28 cellular contexts compared by ENCODE assay signal in genomic region chr1:49294539-49294938, GRCh38.
"Had no signal": no experiment of that assay in that cellular context is flagged by ENCODE, and none has a peak within 500 bp of the region (broad histone marks: within the 10 kb centered on the region; RNA-seq: fewer than 3 reads in every experiment).

No MANE protein-coding gene starts in this region.

- H3K4me3 Mint-ChIP-seq: activated B cell treated with CpG ODN at 0.5 μM for 24 hours; activated CD4-positive, alpha-beta T cell treated with anti-CD3 and anti-CD28 coated beads, Interleukin-2, amount 10 ng/mL, durations not matched to agents 7 days and 5 days; activated CD8-positive, alpha-beta memory T cell treated with anti-CD3 and anti-CD28 coated beads, Interleukin-2, amount 10 ng/mL, durations not matched to agents 7 days and 5 days; activated CD8-positive, alpha-beta T cell treated with anti-CD3 and anti-CD28 coated beads for 36 hours; activated naive CD4-positive, alpha-beta T cell treated with anti-CD3 and anti-CD28 coated beads, Interleukin-2, amount 10 ng/mL, durations not matched to agents 7 days and 5 days; activated naive CD4-positive, alpha-beta T cell treated with anti-CD3 and anti-CD28 coated beads, Interleukin-2, amount 50 U/mL, for 24 hours; activated naive CD8-positive, alpha-beta T cell; activated naive CD8-positive, alpha-beta T cell treated with anti-CD3 and anti-CD28 coated beads, Interleukin-2, amount 10 ng/mL, durations not matched to agents 7 days and 5 days; activated naive CD8-positive, alpha-beta T cell treated with anti-CD3 and anti-CD28 coated beads, Interleukin-2, amount 50 U/mL, for 24 hours; activated T-cell treated with anti-CD3 and anti-CD28 coated beads, Interleukin-2, amount 50 U/mL, for 24 hours; brain; central memory CD8-positive, alpha-beta T cell; T-helper 1 cell treated with Interleukin-12 subunit alpha and Interleukin-12 subunit beta and Interleukin-4 antibody, amounts not matched to agents 30 μg/mL and 1 μg/mL, for 36 hours; T-helper 2 cell treated with Interferon-gamma antibody and Interleukin-4, amounts not matched to agents 5 μg/mL and 100 μg/mL, for 36 hours had no signal

- H3K27ac Mint-ChIP-seq: activated B cell treated with CpG ODN at 0.5 μM for 24 hours; activated CD4-positive, alpha-beta T cell treated with anti-CD3 and anti-CD28 coated beads, Interleukin-2, amount 10 ng/mL, durations not matched to agents 7 days and 5 days; activated CD8-positive, alpha-beta memory T cell treated with anti-CD3 and anti-CD28 coated beads, Interleukin-2, amount 10 ng/mL, durations not matched to agents 7 days and 5 days; activated CD8-positive, alpha-beta T cell treated with anti-CD3 and anti-CD28 coated beads for 36 hours; activated naive CD4-positive, alpha-beta T cell treated with anti-CD3 and anti-CD28 coated beads, Interleukin-2, amount 10 ng/mL, durations not matched to agents 7 days and 5 days; activated naive CD4-positive, alpha-beta T cell treated with anti-CD3 and anti-CD28 coated beads, Interleukin-2, amount 50 U/mL, for 24 hours; activated naive CD8-positive, alpha-beta T cell; activated naive CD8-positive, alpha-beta T cell treated with anti-CD3 and anti-CD28 coated beads, Interleukin-2, amount 10 ng/mL, durations not matched to agents 7 days and 5 days; activated naive CD8-positive, alpha-beta T cell treated with anti-CD3 and anti-CD28 coated beads, Interleukin-2, amount 50 U/mL, for 24 hours; activated T-cell treated with anti-CD3 and anti-CD28 coated beads, Interleukin-2, amount 50 U/mL, for 24 hours; activated T-helper 2 cell treated with anti-CD3 and anti-CD28 coated beads, Interferon-gamma antibody, Interleukin-2, Interleukin-4, amounts not matched to agents 10 μg/mL and 5 μg/mL and 100 μg/mL, durations not matched to agents 14 hours and 24 hours and 36 hours; brain; T-helper 1 cell treated with Interleukin-12 subunit alpha and Interleukin-12 subunit beta and Interleukin-4 antibody, amounts not matched to agents 30 μg/mL and 1 μg/mL, for 36 hours; T-helper 2 cell treated with Interferon-gamma antibody and Interleukin-4, amounts not matched to agents 5 μg/mL and 100 μg/mL, for 36 hours had no signal

- H3K27me3 Mint-ChIP-seq: activated B cell treated with CpG ODN at 0.5 μM for 24 hours; activated CD4-positive, alpha-beta T cell treated with anti-CD3 and anti-CD28 coated beads, Interleukin-2, amount 10 ng/mL, durations not matched to agents 7 days and 5 days; activated CD8-positive, alpha-beta memory T cell treated with anti-CD3 and anti-CD28 coated beads, Interleukin-2, amount 10 ng/mL, durations not matched to agents 7 days and 5 days; activated CD8-positive, alpha-beta T cell treated with anti-CD3 and anti-CD28 coated beads for 36 hours; activated naive CD4-positive, alpha-beta T cell treated with anti-CD3 and anti-CD28 coated beads, Interleukin-2, amount 10 ng/mL, durations not matched to agents 7 days and 5 days; activated naive CD4-positive, alpha-beta T cell treated with anti-CD3 and anti-CD28 coated beads, Interleukin-2, amount 50 U/mL, for 24 hours; activated naive CD8-positive, alpha-beta T cell; activated naive CD8-positive, alpha-beta T cell treated with anti-CD3 and anti-CD28 coated beads, Interleukin-2, amount 10 ng/mL, durations not matched to agents 7 days and 5 days; activated naive CD8-positive, alpha-beta T cell treated with anti-CD3 and anti-CD28 coated beads, Interleukin-2, amount 50 U/mL, for 24 hours; activated T-cell treated with anti-CD3 and anti-CD28 coated beads, Interleukin-2, amount 50 U/mL, for 24 hours; central memory CD8-positive, alpha-beta T cell had no signal

- H3K4me1 Mint-ChIP-seq: activated B cell treated with CpG ODN at 0.5 μM for 24 hours; activated CD4-positive, alpha-beta T cell treated with anti-CD3 and anti-CD28 coated beads, Interleukin-2, amount 10 ng/mL, durations not matched to agents 7 days and 5 days; activated CD8-positive, alpha-beta memory T cell treated with anti-CD3 and anti-CD28 coated beads, Interleukin-2, amount 10 ng/mL, durations not matched to agents 7 days and 5 days; activated naive CD4-positive, alpha-beta T cell treated with anti-CD3 and anti-CD28 coated beads, Interleukin-2, amount 10 ng/mL, durations not matched to agents 7 days and 5 days; activated naive CD4-positive, alpha-beta T cell treated with anti-CD3 and anti-CD28 coated beads, Interleukin-2, amount 50 U/mL, for 24 hours; activated naive CD8-positive, alpha-beta T cell treated with anti-CD3 and anti-CD28 coated beads, Interleukin-2, amount 10 ng/mL, durations not matched to agents 7 days and 5 days; activated naive CD8-positive, alpha-beta T cell treated with anti-CD3 and anti-CD28 coated beads, Interleukin-2, amount 50 U/mL, for 24 hours; brain; central memory CD8-positive, alpha-beta T cell had no signal

- H3K36me3 Mint-ChIP-seq: activated CD8-positive, alpha-beta memory T cell treated with anti-CD3 and anti-CD28 coated beads, Interleukin-2, amount 10 ng/mL, durations not matched to agents 7 days and 5 days; activated naive CD4-positive, alpha-beta T cell treated with anti-CD3 and anti-CD28 coated beads, Interleukin-2, amount 10 ng/mL, durations not matched to agents 7 days and 5 days; activated naive CD4-positive, alpha-beta T cell treated with anti-CD3 and anti-CD28 coated beads, Interleukin-2, amount 50 U/mL, for 24 hours; activated naive CD8-positive, alpha-beta T cell; activated naive CD8-positive, alpha-beta T cell treated with anti-CD3 and anti-CD28 coated beads, Interleukin-2, amount 10 ng/mL, durations not matched to agents 7 days and 5 days; brain had no signal

- H3K9me3 Mint-ChIP-seq: activated naive CD4-positive, alpha-beta T cell treated with anti-CD3 and anti-CD28 coated beads, Interleukin-2, amount 50 U/mL, for 24 hours; central memory CD8-positive, alpha-beta T cell had no signal

- DNase-seq: activated B cell treated with CpG ODN at 0.5 μM for 24 hours; activated CD4-positive, alpha-beta T cell treated with anti-CD3 and anti-CD28 coated beads for 4 hours; activated CD4-positive, alpha-beta T cell treated with anti-CD3 and anti-CD28 coated beads, Interleukin-2, amount 10 ng/mL, durations not matched to agents 7 days and 5 days; activated CD4-positive, alpha-beta T cell treated with anti-CD3 and anti-CD28 coated beads, Interleukin-2, amount 50 U/mL, for 48 hours; activated CD4-positive, CD25-positive, alpha-beta regulatory T cell treated with anti-CD3 and anti-CD28 coated beads, Interleukin-2, amount 50 U/mL, for 72 hours; activated CD8-positive, alpha-beta memory T cell treated with anti-CD3 and anti-CD28 coated beads for 24 hours; activated CD8-positive, alpha-beta memory T cell treated with anti-CD3 and anti-CD28 coated beads, Interleukin-2, amount 10 ng/mL, durations not matched to agents 7 days and 5 days; activated CD8-positive, alpha-beta memory T cell treated with anti-CD3 and anti-CD28 coated beads, Interleukin-2, amount 50 U/mL, for 48 hours; activated CD8-positive, alpha-beta T cell treated with anti-CD3 and anti-CD28 coated beads for 36 hours; activated effector memory CD4-positive, alpha-beta T cell treated with Interleukin-2 at 50 U/mL for 16 hours; activated gamma-delta T cell; activated naive CD4-positive, alpha-beta T cell treated with anti-CD3 and anti-CD28 coated beads, Interleukin-2, amount 10 ng/mL, durations not matched to agents 7 days and 5 days; activated naive CD4-positive, alpha-beta T cell treated with Interleukin-2 at 50 U/mL for 16 hours; activated naive CD8-positive, alpha-beta T cell treated with anti-CD3 and anti-CD28 coated beads, Interleukin-2, amount 10 ng/mL, durations not matched to agents 7 days and 5 days; activated naive CD8-positive, alpha-beta T cell treated with anti-CD3 and anti-CD28 coated beads, Interleukin-2, amount 50 U/mL, for 24 hours; activated T-cell treated with anti-CD3 and anti-CD28 coated beads, Interleukin-2, amount 50 U/mL, for 24 hours; activated T-cell treated with anti-CD3 and anti-CD28 coated beads, Interleukin-2, amount 50 U/mL, for 48 hours; cerebellar nuclear complex; T-helper 1 cell; T-helper 2 cell; T-helper 9 cell had no signal
